Comparison of ENCODE assay signal across 35 cellular contexts in the genomic region with DNA sequence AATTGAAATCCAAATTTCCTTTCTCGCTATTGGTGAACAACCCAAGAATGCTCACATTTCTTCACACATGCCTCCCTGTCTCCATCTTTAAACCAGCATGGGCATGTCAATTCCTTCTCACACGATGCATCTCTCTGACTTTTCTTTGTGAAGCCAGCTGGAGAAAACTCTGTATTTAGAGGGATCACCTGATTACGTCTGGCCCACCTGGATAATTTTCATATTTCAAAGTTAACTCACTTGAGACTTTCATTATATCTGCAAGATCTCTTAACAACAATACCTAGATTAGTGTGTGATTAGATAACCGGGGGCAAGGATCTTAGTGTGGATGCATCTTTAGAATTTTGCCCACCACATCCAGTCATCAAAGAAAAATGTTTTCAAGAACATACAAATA.
"Had no signal": no experiment of that assay in that cellular context is flagged by ENCODE, and none has a peak within 500 bp of the region (broad histone marks: within the 10 kb centered on the region; RNA-seq: fewer than 3 reads in every experiment).

No MANE protein-coding gene starts in this region.

- H3K9me3 ChIP-seq: MG63 had no signal

- H3K4me3 ChIP-seq: MG63 had no signal

- H3K4me2 ChIP-seq: KMS-11 had no signal

- H3K27ac ChIP-seq: KMS-11 had no signal

- H3K27me3 ChIP-seq: MG63 had no signal

- DNase-seq: Karpas-422, Kasumi-1, MG63, MM.1S, MV-4-11, NCI-H1048, NCI-H1092, NCI-H1092 treated with DMSO at 0.1 percent for 48 hours, NCI-H1105, NCI-H1105 treated with DMSO at 0.1 percent for 48 hours, NCI-H1417, NCI-H1417 treated with DMSO at 0.1 percent for 48 hours, NCI-H1436, NCI-H1436 treated with DMSO at 0.1 percent for 48 hours, NCI-H146, NCI-H1694, NCI-H1694 treated with DMSO at 0.1 percent for 48 hours, NCI-H187, NCI-H187 treated with DMSO at 0.1 percent for 48 hours, NCI-H1930, NCI-H2029, NCI-H2029 treated with DMSO at 0.1 percent for 48 hours, NCI-H2081, NCI-H2081 treated with DMSO at 0.1 percent for 48 hours, NCI-H2107, NCI-H2171, NCI-H2171 treated with DMSO at 0.1 percent for 48 hours, NCI-H2227 treated with DMSO at 0.1 percent for 48 hours, NCI-H226, NCI-H345, NCI-H446, NCI-H446 treated with DMSO at 0.1 percent for 48 hours, NCI-H510A, NCI-H510A treated with DMSO at 0.1 percent for 48 hours had no signal

- H3K9ac ChIP-seq: KMS-11 had no signal

- H3K36me3 ChIP-seq: MG63 had no signal
